ENCODE assay signal across 8 cellular contexts in genomic region chr15:96330450-96331140, GRCh38. TPM values are rescaled to one million over a fixed set of nuclear protein-coding genes. Genes with fewer than 3 reads are reported as not detected.
DNase-seq lines count a peak whose midpoint lies in the region; ATAC-seq, FAIRE-seq and TF ChIP-seq lines count a peak whose summit lies in the region.

NR2F2 (plus strand) TSS chr15:96330700; CDS start chr15:96332106, 1,406 bp downstream.

- H3K27me3 Mint-ChIP-seq in dendritic cell treated with granulocyte-macrophage colony-stimulating factor and Interleukin-4, amounts not matched to agents 40 ng/mL and 50 ng/mL, for 4 days, result peaks cover 91% of the 10 kb centered on the region

- H3K9me3 Mint-ChIP-seq in dendritic cell treated with granulocyte-macrophage colony-stimulating factor and Interleukin-4, amounts not matched to agents 40 ng/mL and 50 ng/mL, for 4 days, result no peaks in the 10 kb centered on the region

- DNase-seq in GM12891 (ENCODE audit: insufficient read length, low spot score), result peak; percentile 73
- peak; percentile 97 to 99 (median 98) for DNase-seq in NCI-H1417 (lab: John Stamatoyannopoulos, UW)
- DNase-seq in T-helper 2 cell, result peak in 3 of 5 experiments; percentile 10 to 89 (median 34)
- peak; percentile 95 to 96 for DNase-seq in left colon
- DNase-seq in stimulated activated CD4-positive, alpha-beta T cell treated with anti-CD3 and anti-CD28 coated beads, Interleukin-12 subunit alpha, Interleukin-12 subunit beta, amount 100 ng/mL, for 48 hours (ENCODE audit: low read depth in 2 of 3, low spot score in 1 of 3), result peak; percentile 20 to 45 (median 23)

- peak; percentile 82 for ATAC-seq in HG02610 (IDR thresholded peaks at IDR 0.05; ENCODE audit: unreplicated experiment)
- peak; percentile 76 for ATAC-seq in left colon
- ATAC-seq in GM21529 (IDR thresholded peaks at IDR 0.05; ENCODE audit: unreplicated experiment), result no peak

- no peak within 1 kb of the TSS for H3K27ac Mint-ChIP-seq in dendritic cell treated with granulocyte-macrophage colony-stimulating factor and Interleukin-4, amounts not matched to agents 40 ng/mL and 50 ng/mL, for 4 days

- H3K36me3 Mint-ChIP-seq in dendritic cell treated with granulocyte-macrophage colony-stimulating factor and Interleukin-4, amounts not matched to agents 40 ng/mL and 50 ng/mL, for 4 days (ENCODE audit: low read depth), result no peaks in the 10 kb centered on the region

- peak within 1 kb of the TSS; percentile 79 for H3K4me3 Mint-ChIP-seq in dendritic cell treated with granulocyte-macrophage colony-stimulating factor and Interleukin-4, amounts not matched to agents 40 ng/mL and 50 ng/mL, for 4 days

- H3K4me1 Mint-ChIP-seq in dendritic cell treated with granulocyte-macrophage colony-stimulating factor and Interleukin-4, amounts not matched to agents 40 ng/mL and 50 ng/mL, for 4 days (ENCODE audit: low read depth), result peaks cover 35% of the 10 kb centered on the region

- intact Hi-C loops in dendritic cell treated with granulocyte-macrophage colony-stimulating factor and Interleukin-4, amounts not matched to agents 40 ng/mL and 50 ng/mL, for 4 days (cut with micrococcal nuclease), result no loop called here
- intact Hi-C loops in left colon (cut with DNase I, micrococcal nuclease), result no loop called here

- TF ChIP-seq POLR2A in GM12891 (IDR thresholded peaks at IDR 0.05; ENCODE audit: low read depth, low read length), result no peak

- peak; percentile 76 for FAIRE-seq in GM12891 (lab: Jason Lieb, UNC)

TF ChIP-seq in GM12891, 5 proteins besides CTCF, POLR2A, EP300 and RAD21:
- peak; percentile 60; the same call in 1 of the 2 replicates for TF ChIP-seq POLR2AphosphoS5 (IDR thresholded peaks at IDR 0.05; ENCODE audit: low read depth, low read length)
- no peak for TF ChIP-seq TAF1 (IDR thresholded peaks at IDR 0.05; ENCODE audit: low read depth, low read length)

RNA-seq across cellular contexts. Expression of gene NR2F2, which starts in this region (rescaled TPM):
- 14.7 TPM for polyA plus RNA-seq in GM12891 (2012; ENCODE audit: low read depth, missing spikeins)
- 10 to 100 TPM; 24.9 to 35.3 TPM for total RNA-seq in left colon

Comparison
In these comparisons a context has a peak if more than half of its experiments do, and no peak if none do; other contexts are left out.
1. DNase-seq: peak in every context shown above with its lines; median percentile 98 in NCI-H1417; 96 in left colon; 73 in GM12891; 34 in T-helper 2 cell; 23 in stimulated activated CD4-positive, alpha-beta T cell treated with anti-CD3 and anti-CD28 coated beads, Interleukin-12 subunit alpha, Interleukin-12 subunit beta, amount 100 ng/mL, for 48 hours.